ENCODE assay signal across 1 cellular context in the genomic region with DNA sequence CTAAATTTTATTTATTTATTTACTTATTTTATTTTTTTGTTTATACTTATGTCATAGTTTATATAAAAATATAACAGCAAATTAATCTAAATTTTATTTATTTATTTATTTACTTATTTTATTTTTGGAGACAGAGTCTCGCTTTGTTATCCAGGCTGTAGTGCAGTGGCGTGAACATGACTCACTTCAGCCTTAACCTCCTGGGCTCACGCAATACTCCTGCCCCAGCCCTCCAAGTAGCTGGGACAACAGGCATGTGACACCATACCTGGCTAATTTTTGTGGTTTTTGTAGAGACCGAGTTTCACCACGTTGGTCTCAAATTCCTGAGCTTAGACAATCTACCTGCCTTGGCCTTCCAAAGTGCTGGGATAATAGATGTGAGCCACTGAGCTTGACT. TPM values are rescaled to one million over a fixed set of nuclear protein-coding genes. Genes with fewer than 3 reads are reported as not detected.
"Had no signal": no experiment of that assay in that cellular context is flagged by ENCODE, and none has a peak within 500 bp of the region (broad histone marks: within the 10 kb centered on the region; RNA-seq: fewer than 3 reads in every experiment).

No MANE protein-coding gene starts in this region.

RNA-seq across cellular contexts. Expression of a gene that starts 14.9 kb away (rescaled TPM):
- total RNA-seq: activated CD4-positive, alpha-beta T cell treated with anti-CD3 and anti-CD28 coated beads, Interleukin-2, amount 10 ng/mL, durations not matched to agents 24 days and 14 days had no signal
